9 cellular contexts compared by ENCODE assay signal in the genomic region with DNA sequence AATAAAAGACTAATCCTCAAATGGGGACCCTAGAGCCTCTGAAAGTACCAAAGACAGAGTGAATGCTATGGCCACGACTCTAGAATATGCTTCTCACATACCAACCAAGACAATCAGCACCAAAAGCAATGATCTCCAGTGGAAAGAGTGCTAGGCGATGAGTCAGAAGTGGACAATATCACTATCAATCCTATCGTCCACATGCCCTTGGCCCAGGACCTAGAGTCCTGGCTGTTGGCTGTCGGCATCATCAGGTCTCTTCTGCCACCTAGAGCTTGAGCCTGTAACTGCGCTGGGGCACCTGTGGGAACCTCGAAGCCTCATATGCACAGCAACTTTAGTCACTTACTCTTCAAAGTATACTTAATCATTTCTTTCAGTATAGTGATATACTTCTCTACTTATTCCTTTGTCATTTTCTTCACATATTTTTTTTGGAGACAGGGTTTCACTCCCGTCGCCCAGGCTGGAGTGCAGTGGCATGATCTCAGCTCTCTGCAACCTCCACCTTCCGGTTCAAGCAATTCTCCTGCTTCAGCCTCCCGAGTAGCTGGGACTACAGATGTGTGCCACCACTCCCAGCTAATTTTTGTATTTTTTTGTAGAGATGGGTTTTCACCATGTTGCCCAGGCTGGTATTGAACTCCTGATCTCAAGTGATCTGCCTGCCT. TPM values are rescaled to one million over a fixed set of nuclear protein-coding genes. Genes with fewer than 3 reads are reported as not detected.
A peak's percentile ranks its signal among the peaks of the same experiment; 100 is the strongest.
DNase-seq lines count a peak whose midpoint lies in the region; ATAC-seq, FAIRE-seq and TF ChIP-seq lines count a peak whose summit lies in the region.
"Had no signal": no experiment of that assay in that cellular context is flagged by ENCODE, and none has a peak within 500 bp of the region (broad histone marks: within the 10 kb centered on the region; RNA-seq: fewer than 3 reads in every experiment).

No MANE protein-coding gene starts in this region.

- H3K27ac ChIP-seq in CD4-positive, alpha-beta memory T cell (ENCODE audit: low read depth, low read length), result no peak overlapping the region
- no peak overlapping the region for H3K27ac ChIP-seq in keratinocyte (ENCODE audit: control insufficient read depth, insufficient read depth, low read length)

- no peak overlapping the region for H3K4me3 Mint-ChIP-seq in CD4-positive, alpha-beta memory T cell
- H3K4me3 Mint-ChIP-seq in MCF 10A (ENCODE audit: unreplicated experiment), result no peak overlapping the region
- H3K4me3 Mint-ChIP-seq: naive thymus-derived CD4-positive, alpha-beta T cell had no signal

- no peak overlapping the region for H2AFZ ChIP-seq in keratinocyte (ENCODE audit: control insufficient read depth, low read length)

- H3K27me3 Mint-ChIP-seq in CD4-positive, alpha-beta memory T cell, result no peaks in the 10 kb centered on the region
- no peaks in the 10 kb centered on the region for H3K27me3 Mint-ChIP-seq in MCF 10A (ENCODE audit: insufficient read depth, unreplicated experiment)
- H3K27me3 Mint-ChIP-seq: naive thymus-derived CD4-positive, alpha-beta T cell had no signal

- intact Hi-C loops in CD4-positive, alpha-beta memory T cell (cut with micrococcal nuclease), result loop anchor here (1.0 to 10.0 kb wide), 2 partner anchors 211 to 845 kb away; no protein-coding TSS in a partner anchor
- intact Hi-C loops in MCF 10A (cut with micrococcal nuclease), result loop anchor here (2.0 to 5.0 kb wide), 2 partner anchors 213 to 588 kb away; no protein-coding TSS in a partner anchor

- no peak overlapping the region for H3K4me2 ChIP-seq in keratinocyte (ENCODE audit: control insufficient read depth, extremely low read depth, insufficient read depth, low read depth, low read length)

- peaks cover 23% of the 10 kb centered on the region for H3K36me3 ChIP-seq in CD4-positive, alpha-beta memory T cell (ENCODE audit: insufficient read depth, low read length)
- peaks cover 6 to 20% of the 10 kb centered on the region in 2 experiments for H3K36me3 ChIP-seq in keratinocyte (ENCODE audit: control insufficient read depth in 2 of 2, extremely low read depth in 1 of 2, insufficient read depth in 2 of 2, low read length in 2 of 2)

- no peaks in the 10 kb centered on the region for H3K79me2 ChIP-seq in keratinocyte (ENCODE audit: control insufficient read depth, insufficient read depth, low read length)

- BruUV-seq in MCF 10A (replicated peaks; lab: Mats Ljungman, UMichigan), result no TSS peak

- H3K9me3 Mint-ChIP-seq in CD4-positive, alpha-beta memory T cell, result no peaks in the 10 kb centered on the region
- no peaks in the 10 kb centered on the region for H3K9me3 Mint-ChIP-seq in MCF 10A (ENCODE audit: unreplicated experiment)
- H3K9me3 Mint-ChIP-seq: naive thymus-derived CD4-positive, alpha-beta T cell had no signal

- DNase-seq in CD4-positive, alpha-beta memory T cell, result peak in 3 of 5 donors; percentile 13 to 19 (median 19)
- DNase-seq in HS-27A (ENCODE audit: low read depth), result peak; percentile 97
- peak; percentile 6 to 49 for DNase-seq in SW 1271 (lab: John Stamatoyannopoulos, UW)
- DNase-seq in MCF 10A (ENCODE audit: unreplicated experiment), result peak; percentile 77
- no peak for DNase-seq in keratinocyte (ENCODE audit: low read depth, low spot score)
- peak; percentile 29 to 37 for DNase-seq in stimulated activated CD4-positive, alpha-beta T cell treated with anti-CD3 and anti-CD28 coated beads, Interleukin-4, amount 100 ng/mL, for 4 hours

- no peaks in the 10 kb centered on the region for H3K9me1 ChIP-seq in keratinocyte (ENCODE audit: control insufficient read depth, extremely low read depth, insufficient read depth, low read length)

- H3K36me3 Mint-ChIP-seq in CD4-positive, alpha-beta memory T cell, result peaks cover 21 to 53% of the 10 kb centered on the region in 2 donors
- H3K36me3 Mint-ChIP-seq in MCF 10A (ENCODE audit: insufficient read depth, unreplicated experiment), result peaks cover 86% of the 10 kb centered on the region

- POLR2A ChIA-PET in CD4-positive, alpha-beta memory T cell (lab: Charles Lee; ENCODE audit: partially characterized antibody), result no interaction called here
- POLR2A ChIA-PET in MCF 10A (lab: Yijun Ruan, JAX), result no interaction called here

- H3K4me3 ChIP-seq in CD4-positive, alpha-beta memory T cell (ENCODE audit: low read length in 2 of 2), result no peak overlapping the region
- H3K4me3 ChIP-seq in keratinocyte (ENCODE audit: control insufficient read depth in 2 of 3, extremely low read depth in 1 of 3, insufficient read depth in 2 of 3, low read depth in 1 of 3, low read length in 3 of 3), result no peak overlapping the region

- CTCF ChIA-PET in CD4-positive, alpha-beta memory T cell (lab: Charles Lee; ENCODE audit: partially characterized antibody), result interaction anchor here (0.8 to 1.5 kb wide), 4 partner anchors 10 to 225 kb away, joined by 3 to 9 read pairs (median 3); a partner anchor contains a TSS
- CTCF ChIA-PET in MCF 10A (lab: Yijun Ruan, JAX), result interaction anchor here (0.6 to 1.9 kb wide), 11 partner anchors 8 to 225 kb away, joined by 3 to 5 read pairs (median 4); no protein-coding TSS in a partner anchor

- H3K27ac Mint-ChIP-seq in CD4-positive, alpha-beta memory T cell, result no peak overlapping the region
- H3K27ac Mint-ChIP-seq in MCF 10A (ENCODE audit: low read depth, unreplicated experiment), result no peak overlapping the region
- H3K27ac Mint-ChIP-seq: naive thymus-derived CD4-positive, alpha-beta T cell had no signal

- H3K27me3 ChIP-seq in CD4-positive, alpha-beta memory T cell (ENCODE audit: insufficient read depth, low read length), result no peaks in the 10 kb centered on the region
- no peaks in the 10 kb centered on the region for H3K27me3 ChIP-seq in keratinocyte (ENCODE audit: control insufficient read depth, extremely low read depth, insufficient read depth, low read length)

- H3K9me3 ChIP-seq in CD4-positive, alpha-beta memory T cell (ENCODE audit: control insufficient read depth in 1 of 2, low read length in 2 of 2), result no peaks in the 10 kb centered on the region
- H3K9me3 ChIP-seq in keratinocyte (ENCODE audit: control insufficient read depth, low read depth, low read length), result no peaks in the 10 kb centered on the region

- dilution Hi-C loops in keratinocyte (cut with MboI; ENCODE audit: extremely low pct_ligation_motif_present, low sequenced_read_pairs), result no loop called here

- H3K4me1 ChIP-seq in CD4-positive, alpha-beta memory T cell (ENCODE audit: insufficient read depth, low read length), result peaks cover 9% of the 10 kb centered on the region
- peaks cover 30% of the 10 kb centered on the region for H3K4me1 ChIP-seq in keratinocyte (ENCODE audit: control insufficient read depth, extremely low read depth, insufficient read depth, low read length)

- H4K20me1 ChIP-seq in keratinocyte (ENCODE audit: control insufficient read depth, extremely low read depth, insufficient read depth, low read length), result no peaks in the 10 kb centered on the region

- peak; percentile 75 for TF ChIP-seq CTCF in MCF 10A (IDR thresholded peaks at IDR 0.05; ENCODE audit: unreplicated experiment)
- peak; percentile 79 to 83 (median 81) for TF ChIP-seq CTCF in keratinocyte (optimal IDR thresholded peaks at IDR 0.05 in 1 of 3, IDR thresholded peaks at IDR 0.05 in 1 of 3, conservative IDR thresholded peaks at IDR 0.05 in 1 of 3; ENCODE audit: extremely low read depth in 1 of 3, insufficient read depth in 2 of 3, low read length in 3 of 3)

- FAIRE-seq in keratinocyte (lab: Jason Lieb, UNC), result peak; percentile 46

- no peak overlapping the region for H3K9ac ChIP-seq in keratinocyte (ENCODE audit: control insufficient read depth, extremely low read depth, insufficient read depth, low read length)

- H3K4me1 Mint-ChIP-seq in CD4-positive, alpha-beta memory T cell, result peaks cover 5 to 10% (median 9%) of the 10 kb centered on the region in 4 donors
- H3K4me1 Mint-ChIP-seq in MCF 10A (ENCODE audit: insufficient read depth, unreplicated experiment), result peaks cover 13% of the 10 kb centered on the region

- ATAC-seq in GM21619 (IDR thresholded peaks at IDR 0.05; ENCODE audit: unreplicated experiment) (no peak), GM19467 (IDR thresholded peaks at IDR 0.05; ENCODE audit: unreplicated experiment) (no peak)
- ATAC-seq: naive thymus-derived CD4-positive, alpha-beta T cell had no signal

RNA-seq across cellular contexts. Expression of a gene that starts 29.7 kb away (rescaled TPM):
- 10 to 100 TPM; 21.3 to 22.7 TPM for total RNA-seq in CD4-positive, alpha-beta memory T cell
- 10 to 100 TPM; 13.0 to 20.8 TPM for polyA plus RNA-seq in CD4-positive, alpha-beta memory T cell
- 35.4 and 40.9 TPM in 2 replicates for total RNA-seq in MCF 10A (2022)
- 24.6 to 40.9 TPM (median 28.3 TPM) in 3 replicates for polyA plus RNA-seq in keratinocyte
- polyA plus RNA-seq in keratinocyte (2011; ENCODE audit: low read depth), result 44.4 TPM
- 20.3 and 32.7 TPM in 2 replicates for polyA plus RNA-seq in keratinocyte (2011; cell fraction: cytosol; rRNA removed)
- polyA plus RNA-seq in keratinocyte (2011; cell fraction: nucleus; rRNA removed), result 18.8 and 22.8 TPM in 2 replicates
- 18.2 and 28.7 TPM in 2 replicates for polyA plus RNA-seq in keratinocyte (2012; ENCODE audit: low replicate concordance)
- polyA minus RNA-seq in keratinocyte, result 18.6 to 56.5 TPM (median 39.2 TPM) in 3 replicates
- polyA minus RNA-seq in keratinocyte (2011; cell fraction: cytosol; rRNA and poly(A)+ RNA removed), result 30.1 TPM
- polyA minus RNA-seq in keratinocyte (2011; cell fraction: nucleus; rRNA and poly(A)+ RNA removed), result 20.2 and 38.7 TPM in 2 replicates
